27 cellular contexts compared by ENCODE assay signal in the genomic region with DNA sequence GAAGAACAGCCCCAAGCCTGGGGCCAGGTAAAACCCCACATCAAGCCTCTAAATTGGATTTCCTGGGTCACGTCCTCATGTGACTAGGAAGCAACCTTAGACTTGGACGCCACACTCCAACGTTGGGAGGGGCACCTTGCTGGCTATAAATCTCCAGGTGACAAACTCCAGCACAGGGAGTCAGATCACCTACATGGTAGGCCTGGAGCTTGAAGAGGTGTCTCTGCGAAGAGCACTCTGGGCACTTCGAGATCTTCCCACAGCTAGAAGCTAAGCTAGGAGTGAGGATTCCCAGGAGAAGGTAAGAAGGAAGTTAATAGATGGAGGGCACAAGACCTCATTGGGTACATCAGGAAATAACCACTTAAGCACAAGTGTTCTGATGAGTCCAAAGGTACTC.
"Had no signal": no experiment of that assay in that cellular context is flagged by ENCODE, and none has a peak within 500 bp of the region (broad histone marks: within the 10 kb centered on the region; RNA-seq: fewer than 3 reads in every experiment).

No MANE protein-coding gene starts in this region.

- H3K79me2 ChIP-seq: hepatocyte had no signal

- H3K27ac ChIP-seq: esophagus muscularis mucosa, foreskin keratinocyte, gastroesophageal sphincter, heart left ventricle, hepatocyte, lower lobe of right lung, prostate gland, right atrium auricular region, sigmoid colon, spleen, testis, tibial artery, upper lobe of left lung, uterus had no signal

- H3K36me3 ChIP-seq: esophagus muscularis mucosa, gastroesophageal sphincter, heart left ventricle, lower lobe of right lung, prostate gland, right atrium auricular region, sigmoid colon, spleen, tibial artery, upper lobe of left lung, uterus had no signal

- H3K4me3 Mint-ChIP-seq: dendritic cell treated with granulocyte-macrophage colony-stimulating factor and Interleukin-4, amounts not matched to agents 40 ng/mL and 50 ng/mL, for 4 days; natural killer cell treated with Interleukin-12 subunit alpha and Interleukin-12 subunit beta and Interleukin-15 and Interleukin-18, amount 100 ng/mL, for 72 hours; neural crest cell; stimulated activated memory B cell treated with anti-CD40 and anti-IgM and Interleukin-4, amounts not matched to agents 10 μg/mL and 1 μg/mL and 100 μg/mL, for 72 hours had no signal

- H3K4me1 ChIP-seq: foreskin keratinocyte, gastroesophageal sphincter, heart left ventricle, lower lobe of right lung, prostate gland, right atrium auricular region, sigmoid colon, spleen, testis, tibial artery, upper lobe of left lung, uterus had no signal

- DNase-seq: effector CD8-positive, alpha-beta T cell; foreskin keratinocyte; heart left ventricle; kidney; left cardiac atrium; left ventricle myocardium superior; lower lobe of right lung; sigmoid colon; spleen; stimulated activated CD4-positive, alpha-beta T cell treated with anti-CD3 and anti-CD28 coated beads, Interleukin-4, amount 100 ng/mL, for 4 hours; stimulated activated naive CD8-positive, alpha-beta T cell treated with anti-CD3 and anti-CD28 coated beads, Interleukin-15, Interleukin-2, amounts not matched to agents 100 U/mL and 50 U/mL, for 24 hours; substantia nigra; testis; tibial artery; upper lobe of left lung; uterus had no signal

- FAIRE-seq: colon, endothelial cell of umbilical vein, kidney had no signal

- H3K27me3 ChIP-seq: esophagus muscularis mucosa, foreskin keratinocyte, hepatocyte, right atrium auricular region, sigmoid colon, testis, tibial artery, upper lobe of left lung, uterus had no signal

- H3K27ac Mint-ChIP-seq: dendritic cell treated with granulocyte-macrophage colony-stimulating factor and Interleukin-4, amounts not matched to agents 40 ng/mL and 50 ng/mL, for 4 days; natural killer cell treated with Interleukin-12 subunit alpha and Interleukin-12 subunit beta and Interleukin-15 and Interleukin-18, amount 100 ng/mL, for 72 hours; stimulated activated memory B cell treated with anti-CD40 and anti-IgM and Interleukin-4, amounts not matched to agents 10 μg/mL and 1 μg/mL and 100 μg/mL, for 72 hours had no signal

- ATAC-seq: foreskin keratinocyte; gastroesophageal sphincter; heart left ventricle; left cardiac atrium; left ventricle myocardium superior; lower lobe of right lung; natural killer cell treated with Interleukin-12 subunit alpha and Interleukin-12 subunit beta and Interleukin-15 and Interleukin-18, amount 100 ng/mL, for 72 hours; stimulated activated memory B cell treated with anti-CD40 and anti-IgM and Interleukin-4, amounts not matched to agents 10 μg/mL and 1 μg/mL and 100 μg/mL, for 72 hours; stimulated activated naive CD8-positive, alpha-beta T cell treated with anti-CD3 and anti-CD28 coated beads, Interleukin-15, Interleukin-2, amounts not matched to agents 100 U/mL and 50 U/mL, for 24 hours had no signal

- H3K9me3 ChIP-seq: prostate gland, testis had no signal

- H3K4me2 ChIP-seq: hepatocyte had no signal

- H3K4me1 Mint-ChIP-seq: neural crest cell; stimulated activated memory B cell treated with anti-CD40 and anti-IgM and Interleukin-4, amounts not matched to agents 10 μg/mL and 1 μg/mL and 100 μg/mL, for 72 hours had no signal

- H2AFZ ChIP-seq: hepatocyte had no signal

- H3K4me3 ChIP-seq: esophagus muscularis mucosa, gastroesophageal sphincter, heart left ventricle, hepatocyte, lower lobe of right lung, prostate gland, right atrium auricular region, sigmoid colon, spleen, testis, tibial artery, upper lobe of left lung, uterus had no signal
